Comparison of ENCODE assay signal across 8 cellular contexts in the genomic region with DNA sequence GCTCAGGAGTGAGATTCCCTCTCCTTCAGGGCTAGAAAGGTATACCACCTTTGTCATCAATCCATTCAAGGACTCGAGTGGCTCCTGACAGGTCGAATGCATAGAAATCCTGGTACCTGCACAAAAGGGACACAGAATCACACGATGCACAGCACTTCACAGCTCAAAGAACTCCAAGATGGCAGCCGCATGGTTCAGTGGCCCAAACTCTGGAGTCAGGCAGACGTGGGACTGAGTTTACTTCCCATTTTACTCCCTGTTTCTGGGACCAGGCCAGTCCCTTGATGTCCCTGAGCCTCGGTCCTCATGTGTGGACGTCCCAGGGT. TPM values are rescaled to one million over a fixed set of nuclear protein-coding genes. Genes with fewer than 3 reads are reported as not detected.
DNase-seq lines count a peak whose midpoint lies in the region; ATAC-seq and TF ChIP-seq lines count a peak whose summit lies in the region.

No MANE protein-coding gene starts in this region.

- H3K9me3 ChIP-seq in GM23248 (ENCODE audit: low read depth), result no peaks in the 10 kb centered on the region
- H3K9me3 ChIP-seq in SK-N-MC (ENCODE audit: low read depth, low read length), result no peaks in the 10 kb centered on the region
- no peaks in the 10 kb centered on the region for H3K9me3 ChIP-seq in gastrocnemius medialis

- H3K27ac ChIP-seq in GM23248 (peak overlapping the region; percentile 88), SK-N-MC (peak overlapping the region; percentile 48; the same call in 1 of the 2 replicates), gastrocnemius medialis (peak overlapping the region; percentile 86 to 98 (median 90))

- intact Hi-C loops in gastrocnemius medialis (cut with DNase I; ENCODE audit: low total_unique reads), result loop anchor here (5.0 kb wide), 1 partner anchor 49 kb away; no protein-coding TSS in a partner anchor

- H3K9me2 ChIP-seq in GM23248 (ENCODE audit: insufficient read depth), result no peaks in the 10 kb centered on the region

- H3K27me3 ChIP-seq in GM23248 (replicated peaks; ENCODE audit: insufficient read depth) (no peaks in the 10 kb centered on the region), gastrocnemius medialis (no peaks in the 10 kb centered on the region)

- H3K4me2 ChIP-seq in GM23248 (ENCODE audit: unreplicated experiment), result peak overlapping the region; percentile 94

- TF ChIP-seq POLR2A in gastrocnemius medialis (IDR thresholded peaks at IDR 0.05), result no peak

- H3K4me3 ChIP-seq in GM23248, result peak overlapping the region; percentile 93
- H3K4me3 ChIP-seq in SK-N-MC, result peak overlapping the region; percentile 92
- peak overlapping the region; percentile 99 for H3K4me3 ChIP-seq in fibroblast of the aortic adventitia (ENCODE audit: low read depth, low read length)
- peak overlapping the region; percentile 86 to 98 (median 91) for H3K4me3 ChIP-seq in gastrocnemius medialis

- no peak for TF ChIP-seq CTCF in fibroblast of the aortic adventitia (IDR thresholded peaks at IDR 0.05; ENCODE audit: insufficient read depth, low read length)
- TF ChIP-seq CTCF in gastrocnemius medialis (IDR thresholded peaks at IDR 0.05 in 4 of 5, conservative IDR thresholded peaks at IDR 0.05 in 1 of 5), result no peak

- no peak for DNase-seq in GM23248
- no peak for DNase-seq in SK-N-MC (ENCODE audit: low read depth, low spot score)
- DNase-seq in fibroblast of the aortic adventitia (ENCODE audit: low read depth), result no peak
- no peak for DNase-seq in gastrocnemius medialis
- no peak for DNase-seq in cerebellar nuclear complex (lab: John Stamatoyannopoulos, UW)
- DNase-seq in NCI-H226, result no peak
- no peak for DNase-seq in effector CD8-positive, alpha-beta T cell (lab: John Stamatoyannopoulos, UW)

- H3K4me1 ChIP-seq in GM23248 (ENCODE audit: insufficient read depth) (peaks cover 35% of the 10 kb centered on the region), gastrocnemius medialis (peaks cover 14 to 24% of the 10 kb centered on the region in 2 donors)

- 1 to 7% methylated on average over 7 of the region's 7 CpGs for WGBS in GM23248 (ENCODE audit: low coverage in 1 of 2, low lambda C conversion rate in 2 of 2, missing lambda C conversion rate in 2 of 2), 2 experiments

- H3K36me3 ChIP-seq in GM23248 (ENCODE audit: low read depth), result peaks cover 23% of the 10 kb centered on the region
- peaks cover 34% of the 10 kb centered on the region for H3K36me3 ChIP-seq in SK-N-MC (ENCODE audit: insufficient read depth, low read length)
- peaks cover 0 to 35% of the 10 kb centered on the region in 2 donors for H3K36me3 ChIP-seq in gastrocnemius medialis

- peaks cover 22% of the 10 kb centered on the region for H3F3A ChIP-seq in GM23248 (ENCODE audit: insufficient read depth)

- H4K20me1 ChIP-seq in GM23248 (ENCODE audit: insufficient read depth), result no peaks in the 10 kb centered on the region

- H3K9ac ChIP-seq in GM23248 (peak overlapping the region; percentile 93), SK-N-MC (ENCODE audit: insufficient read length) (peak overlapping the region; percentile 93)

- ATAC-seq in gastrocnemius medialis, result no peak
- ATAC-seq in HG03135 (IDR thresholded peaks at IDR 0.05; ENCODE audit: unreplicated experiment), result no peak

- H2AFZ ChIP-seq in GM23248, result peak overlapping the region; percentile 91

- H3K79me2 ChIP-seq in GM23248 (ENCODE audit: insufficient read depth), result peaks cover 39% of the 10 kb centered on the region

- in situ Hi-C loops in GM23248 (cut with MboI) (loop anchor here (10.0 kb wide), 1 partner anchor 271 kb away; no protein-coding TSS in a partner anchor), gastrocnemius medialis (cut with MboI; ENCODE audit: low sequenced_read_pairs in 4 of 4) (loop anchor here in 2 of 4 donors (10.0 kb wide), 1 partner anchor 59 kb away; no protein-coding TSS in a partner anchor)

RNA-seq across cellular contexts. Expression of a gene that starts 0.5 kb away (rescaled TPM):
- 26.0 and 31.9 TPM in 2 replicates for total RNA-seq in GM23248 (2014; rRNA removed; shearing (Covaris generic))
- polyA plus RNA-seq in GM23248 (2016; fragmentation: Nextera tagmentation; extraction: Ambion mirVana), result 25.2 and 25.6 TPM in 2 replicates
- total RNA-seq in fibroblast of the aortic adventitia (ENCODE audit: low replicate concordance) (26.8 and 38.0 TPM in 2 replicates), gastrocnemius medialis (10 to 100 TPM in 3 of 4 donors, 1 to 10 TPM in 1; 6.7 to 11.7 (median 10.3) TPM)

RNA-seq across cellular contexts. Expression of a gene that starts 4.5 kb away (rescaled TPM):
- total RNA-seq in GM23248 (2014; rRNA removed; shearing (Covaris generic)), result 7.7 and 14.0 TPM in 2 replicates
- 8.2 and 11.1 TPM in 2 replicates for polyA plus RNA-seq in GM23248 (2016; fragmentation: Nextera tagmentation; extraction: Ambion mirVana)
- total RNA-seq in fibroblast of the aortic adventitia (ENCODE audit: low replicate concordance), result 4.1 TPM in 1 of 2 replicates, not detected in the other
- 1 to 10 TPM in 2 of 4 donors, under 1 TPM in 1, not detected in 1; 0.94 to 1.6 (median 1.6) TPM for total RNA-seq in gastrocnemius medialis

RNA-seq across cellular contexts. Expression of a gene that starts 52.7 kb away (rescaled TPM):
- 3.4 and 15.0 TPM in 2 replicates for total RNA-seq in GM23248 (2014; rRNA removed; shearing (Covaris generic))
- 2.8 and 2.9 TPM in 2 replicates for polyA plus RNA-seq in GM23248 (2016; fragmentation: Nextera tagmentation; extraction: Ambion mirVana)
- total RNA-seq in fibroblast of the aortic adventitia (ENCODE audit: low replicate concordance), result 5.2 and 25.5 TPM in 2 replicates
- 10 to 100 TPM in 1 of 4 donors, 1 to 10 TPM in 3; 6.1 to 10.3 (median 8.6) TPM for total RNA-seq in gastrocnemius medialis
